13 cellular contexts compared by ENCODE assay signal in genomic region chr14:55298423-55298822, GRCh38.
"Had no signal": no experiment of that assay in that cellular context is flagged by ENCODE, and none has a peak within 500 bp of the region (broad histone marks: within the 10 kb centered on the region; RNA-seq: fewer than 3 reads in every experiment).

No MANE protein-coding gene starts in this region.

- H3K27ac ChIP-seq: adrenal gland, gastroesophageal sphincter, suprapubic skin had no signal

- H3K9me3 Mint-ChIP-seq: activated CD4-positive, alpha-beta memory T cell treated with anti-CD3 and anti-CD28 coated beads, Interleukin-2, amount 10 ng/mL, durations not matched to agents 7 days and 5 days; naive thymus-derived CD4-positive, alpha-beta T cell had no signal

- H3K4me3 Mint-ChIP-seq: activated CD4-positive, alpha-beta memory T cell treated with anti-CD3 and anti-CD28 coated beads, Interleukin-2, amount 10 ng/mL, durations not matched to agents 7 days and 5 days had no signal

- H3K27ac Mint-ChIP-seq: activated CD4-positive, alpha-beta memory T cell treated with anti-CD3 and anti-CD28 coated beads, Interleukin-2, amount 10 ng/mL, durations not matched to agents 7 days and 5 days had no signal

- H3K4me3 ChIP-seq: adrenal gland, gastroesophageal sphincter, suprapubic skin had no signal

- FAIRE-seq: urothelium cell line had no signal

- H3K36me3 ChIP-seq: adrenal gland had no signal

- H3K9me3 ChIP-seq: adrenal gland, gastroesophageal sphincter, SK-N-SH, suprapubic skin had no signal

- H3K27me3 Mint-ChIP-seq: activated CD4-positive, alpha-beta memory T cell treated with anti-CD3 and anti-CD28 coated beads, Interleukin-2, amount 10 ng/mL, durations not matched to agents 7 days and 5 days; naive thymus-derived CD4-positive, alpha-beta T cell had no signal

- ATAC-seq: activated CD4-positive, CD25-positive, alpha-beta regulatory T cell treated with anti-CD3 and anti-CD28 coated beads, Interleukin-2, amount 50 U/mL, for 24 hours; gastroesophageal sphincter had no signal

- H3K27me3 ChIP-seq: adrenal gland, gastroesophageal sphincter, suprapubic skin had no signal

- DNase-seq: activated CD8-positive, alpha-beta memory T cell treated with anti-CD3 and anti-CD28 coated beads, Interleukin-2, amount 50 U/mL, for 48 hours; activated naive CD4-positive, alpha-beta T cell treated with anti-CD3 and anti-CD28 coated beads, Interleukin-2, amount 50 U/mL, for 16 hours; adrenal gland; cortex of kidney; SK-N-SH; stimulated activated CD4-positive, alpha-beta T cell treated with anti-CD3 and anti-CD28 coated beads, Interleukin-12 subunit alpha, Interleukin-12 subunit beta, amount 100 ng/mL, for 4 hours; stimulated activated naive CD4-positive, alpha-beta T cell treated with Interleukin-2 at 50 U/mL for 16 hours had no signal
